ENCODE assay signal across 8 cellular contexts in genomic region chr3:5136619-5137429, GRCh38. TPM values are rescaled to one million over a fixed set of nuclear protein-coding genes. Genes with fewer than 3 reads are reported as not detected.
DNase-seq lines count a peak whose midpoint lies in the region; ATAC-seq and TF ChIP-seq lines count a peak whose summit lies in the region.

No MANE protein-coding gene starts in this region.

- H3K36me3 ChIP-seq in DOHH2 (ENCODE audit: control insufficient read depth, low read length) (peaks cover 23% of the 10 kb centered on the region), prostate gland (no peaks in the 10 kb centered on the region), ovary (no peaks in the 10 kb centered on the region)

- peaks cover 96% of the 10 kb centered on the region for H3K79me2 ChIP-seq in DOHH2 (ENCODE audit: control insufficient read depth, low read length)

- H3K27me3 ChIP-seq in DOHH2 (ENCODE audit: control insufficient read depth, low read length) (no peaks in the 10 kb centered on the region), prostate gland (replicated peaks; ENCODE audit: insufficient read depth) (no peaks in the 10 kb centered on the region), ovary (no peaks in the 10 kb centered on the region)

- peak overlapping the region; percentile 65 for H3K4me2 ChIP-seq in DOHH2 (ENCODE audit: low read length)

- H3K9me3 ChIP-seq in DOHH2 (ENCODE audit: control insufficient read depth, insufficient read depth, low read length), result no peaks in the 10 kb centered on the region
- H3K9me3 ChIP-seq in prostate gland, result no peaks in the 10 kb centered on the region
- no peaks in the 10 kb centered on the region for H3K9me3 ChIP-seq in ovary

- H3F3A ChIP-seq in DOHH2 (ENCODE audit: control insufficient read depth, insufficient read depth), result peaks cover 7% of the 10 kb centered on the region; the same call in 1 of the 2 replicates

- intact Hi-C loops in prostate gland (cut with DNase I) (no loop called here), ovary (cut with DNase I) (no loop called here)

- no peak for TF ChIP-seq POLR2A in prostate gland (IDR thresholded peaks at IDR 0.05)
- TF ChIP-seq POLR2A in ovary (IDR thresholded peaks at IDR 0.05), result no peak

- WGBS in prostate gland, result 46% methylated on average over 6 of the region's 6 CpGs
- WGBS in ovary, 3 donors, result 70 to 75% (median 74%) methylated on average over 6 of the region's 6 CpGs

- TF ChIP-seq EP300 in ovary (IDR thresholded peaks at IDR 0.05), result no peak

- H3K4me3 ChIP-seq in DOHH2 (ENCODE audit: low read length), result peak overlapping the region; percentile 55
- H3K4me3 ChIP-seq in prostate gland, result no peak overlapping the region
- no peak overlapping the region for H3K4me3 ChIP-seq in ovary

- no peaks in the 10 kb centered on the region; the same call in 1 of the 2 replicates for H4K20me1 ChIP-seq in DOHH2 (ENCODE audit: control insufficient read depth, insufficient read depth, low read depth, low read length)

- H3K27ac ChIP-seq in DOHH2 (ENCODE audit: low read depth, low read length) (peak overlapping the region; percentile 45), prostate gland (no peak overlapping the region), ovary (no peak overlapping the region)

- DNase-seq in SK-N-DZ (ENCODE audit: low spot score) (peak; percentile 12), prostate gland (ENCODE audit: low spot score) (no peak), ovary (no peak)
- DNase-seq in effector CD4-positive, alpha-beta T cell, result peak; percentile 5
- no peak for DNase-seq in effector CD8-positive, alpha-beta T cell (lab: John Stamatoyannopoulos, UW)

- ATAC-seq in GM19372 (IDR thresholded peaks at IDR 0.05; ENCODE audit: low read depth, unreplicated experiment) (peak; percentile 53), HG03196 (IDR thresholded peaks at IDR 0.05; ENCODE audit: unreplicated experiment) (peak; percentile 58)

- H3K9me2 ChIP-seq in DOHH2 (replicated peaks; ENCODE audit: control insufficient read depth, low read length), result no peaks in the 10 kb centered on the region

- TF ChIP-seq CTCF in DOHH2 (IDR thresholded peaks at IDR 0.05; ENCODE audit: low read depth, low read length, poor library complexity, severe bottlenecking) (peak; percentile 77), prostate gland (IDR thresholded peaks at IDR 0.05) (peak in 3 of 4 experiments; percentile 16 to 27 (median 25)), ovary (IDR thresholded peaks at IDR 0.05) (no peak)

- H3K4me1 ChIP-seq in DOHH2 (ENCODE audit: control insufficient read depth, low read length) (peaks cover 42% of the 10 kb centered on the region), prostate gland (replicated peaks) (no peaks in the 10 kb centered on the region), ovary (ENCODE audit: insufficient read depth) (peaks cover 5% of the 10 kb centered on the region)

RNA-seq across cellular contexts. Expression of gene ARL8B, which starts 14.7 kb away (rescaled TPM):
- polyA plus RNA-seq in SK-N-DZ (2014; cell fraction: cytosol; rRNA removed), result 68.0 and 71.1 TPM in 2 replicates
- polyA plus RNA-seq in SK-N-DZ (2014; cell fraction: nucleus; rRNA removed), result 39.2 and 49.2 TPM in 2 replicates
- total RNA-seq in prostate gland (10 to 100 TPM; 42.9 to 43.1 TPM), ovary (10 to 100 TPM; 27.1 to 70.6 (median 49.8) TPM)
- polyA plus RNA-seq in ovary, result 10 to 100 TPM; 34.2 to 62.6 TPM

RNA-seq across cellular contexts. Expression of gene EDEM1, which starts 50.7 kb away (rescaled TPM):
- 7.0 and 9.4 TPM in 2 replicates for polyA plus RNA-seq in SK-N-DZ (2014; cell fraction: cytosol; rRNA removed)
- polyA plus RNA-seq in SK-N-DZ (2014; cell fraction: nucleus; rRNA removed), result 10.1 and 24.4 TPM in 2 replicates
- total RNA-seq in prostate gland, result 10 to 100 TPM; 40.5 to 63.1 TPM
- 10 to 100 TPM; 19.5 to 43.4 (median 31.5) TPM for total RNA-seq in ovary
- 10 to 100 TPM; 11.5 to 14.3 TPM for polyA plus RNA-seq in ovary

Comparison
In these comparisons a context has a peak if more than half of its experiments do, and no peak if none do; other contexts are left out.
1. CTCF ChIP-seq: peak in DOHH2 (single experiment) and prostate gland (3 of 4); none in ovary (0 of 3).
2. DNase-seq: peak in SK-N-DZ (single experiment) and effector CD4-positive, alpha-beta T cell (single experiment); none in prostate gland (single experiment), effector CD8-positive, alpha-beta T cell (single experiment) and ovary (0 of 5).